Comparison of ENCODE assay signal across 24 cellular contexts in genomic region chr7:86558680-86559079, GRCh38.
"Had no signal": no experiment of that assay in that cellular context is flagged by ENCODE, and none has a peak within 500 bp of the region (broad histone marks: within the 10 kb centered on the region; RNA-seq: fewer than 3 reads in every experiment).

No MANE protein-coding gene starts in this region.

- H3K27me3 Mint-ChIP-seq: activated naive CD8-positive, alpha-beta T cell treated with anti-CD3 and anti-CD28 coated beads for 36 hours; naive thymus-derived CD4-positive, alpha-beta T cell; stimulated activated naive CD8-positive, alpha-beta T cell treated with anti-CD3 and anti-CD28 coated beads, Interleukin-15, Interleukin-2, amounts not matched to agents 100 ng/mL and 50 ng/mL, for 24 hours had no signal

- H3K9me3 ChIP-seq: breast epithelium, left ventricle myocardium inferior, right lobe of liver, thyroid gland had no signal

- H3K27ac ChIP-seq: breast epithelium, coronary artery, left ventricle myocardium inferior, right lobe of liver, skin epidermis, thyroid gland, upper lobe of right lung had no signal

- H3K4me3 ChIP-seq: breast epithelium, coronary artery, left ventricle myocardium inferior, right lobe of liver, skin epidermis, thyroid gland, upper lobe of right lung had no signal

- H3K36me3 Mint-ChIP-seq: activated naive CD8-positive, alpha-beta T cell treated with anti-CD3 and anti-CD28 coated beads for 36 hours; naive thymus-derived CD4-positive, alpha-beta T cell had no signal

- H3K27ac Mint-ChIP-seq: activated naive CD8-positive, alpha-beta T cell treated with anti-CD3 and anti-CD28 coated beads for 36 hours; naive thymus-derived CD4-positive, alpha-beta T cell; stimulated activated naive CD8-positive, alpha-beta T cell treated with anti-CD3 and anti-CD28 coated beads, Interleukin-15, Interleukin-2, amounts not matched to agents 100 ng/mL and 50 ng/mL, for 24 hours had no signal

- H3K27me3 ChIP-seq: breast epithelium, right lobe of liver, thyroid gland, upper lobe of right lung had no signal

- H3K9me3 Mint-ChIP-seq: activated naive CD8-positive, alpha-beta T cell treated with anti-CD3 and anti-CD28 coated beads for 36 hours; neural crest cell; stimulated activated naive CD8-positive, alpha-beta T cell treated with anti-CD3 and anti-CD28 coated beads, Interleukin-15, Interleukin-2, amounts not matched to agents 100 ng/mL and 50 ng/mL, for 24 hours had no signal

- ATAC-seq: naive thymus-derived CD4-positive, alpha-beta T cell; right lobe of liver; upper lobe of right lung had no signal

- DNase-seq: activated CD4-positive, alpha-beta T cell treated with anti-CD3 and anti-CD28 coated beads for 4 hours; activated CD4-positive, alpha-beta T cell treated with anti-CD3 and anti-CD28 coated beads, Interleukin-2, amount 50 U/mL, for 48 hours; activated CD4-positive, CD25-positive, alpha-beta regulatory T cell; activated naive CD4-positive, alpha-beta T cell treated with Interleukin-2 at 50 U/mL for 16 hours; activated naive CD8-positive, alpha-beta T cell treated with anti-CD3 and anti-CD28 coated beads for 36 hours; activated T-cell treated with anti-CD3 and anti-CD28 coated beads, Interleukin-2, amount 50 U/mL, for 48 hours; erythroblast; foreskin fibroblast; hippocampal formation; left ventricle myocardium inferior; naive thymus-derived CD4-positive, alpha-beta T cell; occipital lobe; posterior cingulate gyrus; right lobe of liver; stimulated activated CD4-positive, alpha-beta T cell treated with anti-CD3 and anti-CD28 coated beads, Interleukin-1b, Interleukin-23, amount 100 ng/mL, for 48 hours; substantia nigra; T-helper 9 cell; thyroid gland; upper lobe of right lung had no signal

- H3K4me1 ChIP-seq: breast epithelium, left ventricle myocardium inferior, right lobe of liver, upper lobe of right lung had no signal

- H3K4me1 Mint-ChIP-seq: activated naive CD8-positive, alpha-beta T cell treated with anti-CD3 and anti-CD28 coated beads for 36 hours; naive thymus-derived CD4-positive, alpha-beta T cell; neural crest cell had no signal

- H3K4me3 Mint-ChIP-seq: activated naive CD8-positive, alpha-beta T cell treated with anti-CD3 and anti-CD28 coated beads for 36 hours; naive thymus-derived CD4-positive, alpha-beta T cell; neural crest cell; stimulated activated naive CD8-positive, alpha-beta T cell treated with anti-CD3 and anti-CD28 coated beads, Interleukin-15, Interleukin-2, amounts not matched to agents 100 ng/mL and 50 ng/mL, for 24 hours had no signal

- H3K36me3 ChIP-seq: breast epithelium, left ventricle myocardium inferior, right lobe of liver, thyroid gland, upper lobe of right lung had no signal
